24 cellular contexts compared by ENCODE assay signal in the genomic region with DNA sequence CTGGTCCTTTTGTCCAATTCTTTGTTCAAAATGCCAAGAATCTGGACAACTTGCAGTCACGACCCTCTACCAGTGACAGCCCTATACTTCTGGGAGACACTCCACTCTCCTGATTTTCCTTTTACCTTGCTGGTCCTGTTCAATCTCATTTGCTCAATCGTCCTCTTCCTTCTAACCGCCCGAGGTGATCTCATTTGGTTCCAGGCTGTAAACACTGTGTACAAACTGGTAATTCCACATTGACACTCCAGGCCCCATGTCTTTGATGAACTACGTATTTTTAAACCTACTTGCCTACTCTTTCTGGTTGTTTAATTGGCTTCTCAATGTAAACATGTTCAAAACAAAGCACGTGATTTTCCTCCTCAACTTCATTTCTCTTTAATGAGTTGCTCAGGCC. TPM values are rescaled to one million over a fixed set of nuclear protein-coding genes. Genes with fewer than 3 reads are reported as not detected.
DNase-seq lines count a peak whose midpoint lies in the region; ATAC-seq, FAIRE-seq and TF ChIP-seq lines count a peak whose summit lies in the region.
"Had no signal": no experiment of that assay in that cellular context is flagged by ENCODE, and none has a peak within 500 bp of the region (broad histone marks: within the 10 kb centered on the region; RNA-seq: fewer than 3 reads in every experiment).

No MANE protein-coding gene starts in this region.

- H3K79me2 ChIP-seq in HepG2 (ENCODE audit: insufficient read depth, low read length) (no peaks in the 10 kb centered on the region), K562 (ENCODE audit: control insufficient read depth, insufficient read depth, low read length) (no peaks in the 10 kb centered on the region), OCI-LY7 (ENCODE audit: insufficient read depth, low read depth, low read length) (no peaks in the 10 kb centered on the region)

- in situ Hi-C loops in HepG2 (cut with HindIII; ENCODE audit: extremely low pct_ligation_motif_present, low pct_unique_long_range_greater_than_20kb): no loop called here
- in situ Hi-C loops in K562 (cut with MboI): no loop called here

- no peaks in the 10 kb centered on the region for H3K36me3 ChIP-seq in HepG2 (replicated peaks in 1 of 2; ENCODE audit: control insufficient read depth in 1 of 2, insufficient read depth in 2 of 2, low read length in 2 of 2)
- H3K36me3 ChIP-seq in right lobe of liver: no peaks in the 10 kb centered on the region
- H3K36me3 ChIP-seq in K562 (ENCODE audit: control insufficient read depth, insufficient read depth, low read length): no peaks in the 10 kb centered on the region
- no peaks in the 10 kb centered on the region for H3K36me3 ChIP-seq in OCI-LY7 (ENCODE audit: insufficient read depth, low read length)
- H3K36me3 ChIP-seq: MG63, Peyer's patch, SJSA1 had no signal

- 36% methylated on average over 6 of the region's 6 CpGs for WGBS in HepG2 (ENCODE audit: low lambda C conversion rate)
- 71% methylated on average over 6 of the region's 6 CpGs for WGBS in right lobe of liver (ENCODE audit: insufficient coverage, low coverage, low lambda C conversion rate, missing lambda C conversion rate)
- 1% methylated on average over 6 of the region's 6 CpGs for WGBS in K562 (ENCODE audit: insufficient coverage, low coverage, missing lambda C conversion rate)

- no peaks in the 10 kb centered on the region; a peak in 1 of 5 replicates for H3K27me3 ChIP-seq in HepG2 (ENCODE audit: control insufficient read depth in 1 of 2, insufficient read depth in 2 of 2, low read length in 2 of 2)
- H3K27me3 ChIP-seq in right lobe of liver: no peaks in the 10 kb centered on the region
- no peaks in the 10 kb centered on the region for H3K27me3 ChIP-seq in K562 (ENCODE audit: control insufficient read depth in 2 of 2, insufficient read depth in 2 of 2, low read length in 2 of 2)
- H3K27me3 ChIP-seq: MG63, Peyer's patch, SJSA1 had no signal

- H3K4me2 ChIP-seq in HepG2 (ENCODE audit: low read depth, low read length): 0 out of 2 replicates have a peak overlapping the region, but pooled peaks have one; percentile 11
- H3K4me2 ChIP-seq in K562 (ENCODE audit: insufficient read depth, low read length): peak overlapping the region; percentile 41
- no peak overlapping the region for H3K4me2 ChIP-seq in OCI-LY7 (ENCODE audit: low read length)

- CTCF ChIA-PET in HepG2 (lab: Yijun Ruan, JAX; ENCODE audit: low intra/inter-chr PET ratio, low total read pairs): no interaction called here
- CTCF ChIA-PET in K562 (lab: Yijun Ruan, JAX; ENCODE audit: low intra/inter-chr PET ratio): no interaction called here
- CTCF ChIA-PET in OCI-LY7 (lab: Charles Lee; ENCODE audit: unreplicated experiment): no interaction called here

- no peak for TF ChIP-seq EP300 in HepG2 (IDR thresholded peaks at IDR 0.05; ENCODE audit: low read depth in 2 of 2, low read length in 2 of 2)
- TF ChIP-seq EP300 in HepG2 (CRISPR knock-in tag; IDR thresholded peaks at IDR 0.05; ENCODE audit: borderline replicate concordance): no peak
- no peak for TF ChIP-seq EP300 in K562 (IDR thresholded peaks at IDR 0.05; ENCODE audit: low read length)

- no peak overlapping the region for H3K9ac ChIP-seq in HepG2 (ENCODE audit: insufficient read depth, low read depth, low read length)
- H3K9ac ChIP-seq in K562 (ENCODE audit: insufficient read depth in 1 of 2, low read depth in 2 of 2, low read length in 2 of 2): no peak overlapping the region
- H3K9ac ChIP-seq: GM23248 had no signal

- H3K4me1 ChIP-seq in HepG2 (ENCODE audit: insufficient read depth, low read length): 0 out of 2 replicates have a peak, but pooled peaks cover 7% of the 10 kb centered on the region
- H3K4me1 ChIP-seq in right lobe of liver: no peaks in the 10 kb centered on the region
- no peaks in the 10 kb centered on the region for H3K4me1 ChIP-seq in K562 (replicated peaks in 1 of 2; ENCODE audit: control insufficient read depth in 2 of 2, insufficient read depth in 2 of 2, low read length in 2 of 2)
- no peaks in the 10 kb centered on the region for H3K4me1 ChIP-seq in OCI-LY7 (ENCODE audit: insufficient read depth, low read length, poor library complexity, severe bottlenecking)
- H3K4me1 ChIP-seq: Peyer's patch had no signal

- POLR2A ChIA-PET in HepG2 (lab: Yijun Ruan, JAX): no interaction called here
- POLR2A ChIA-PET in K562 (lab: Yijun Ruan, JAX): interaction anchor here (0.6 kb wide), 1 partner anchor 1230 kb away, joined by 3 read pairs; no protein-coding TSS in a partner anchor
- POLR2A ChIA-PET in OCI-LY7 (lab: Charles Lee): no interaction called here

- H3K27ac ChIP-seq in HepG2 (ENCODE audit: extremely low read length, insufficient read depth, low read length) (no peak overlapping the region), right lobe of liver (no peak overlapping the region), K562 (ENCODE audit: extremely low read depth, low read depth, low read length) (no peak overlapping the region), OCI-LY7 (ENCODE audit: low read depth, low read length, poor library complexity, severe bottlenecking) (no peak overlapping the region)
- H3K27ac ChIP-seq: GM23248, Peyer's patch, SJSA1 had no signal

- H3K9me2 ChIP-seq in OCI-LY7 (ENCODE audit: insufficient read depth, low read length): no peaks in the 10 kb centered on the region

- TF ChIP-seq POLR2A in HepG2 (IDR thresholded peaks at IDR 0.05; ENCODE audit: insufficient read depth in 1 of 2, low read depth in 2 of 2, low read length in 2 of 2): no peak
- TF ChIP-seq POLR2A in right lobe of liver (IDR thresholded peaks at IDR 0.05): no peak
- TF ChIP-seq POLR2A in K562 (conservative IDR thresholded peaks at IDR 0.05): no peak

- FAIRE-seq in HepG2 (lab: Jason Lieb, UNC): no peak
- FAIRE-seq in K562 (lab: Jason Lieb, UNC): no peak
- FAIRE-seq: A204.1, GM12878 had no signal

- TF ChIP-seq RAD21 in HepG2 (CRISPR knock-in tag; IDR thresholded peaks at IDR 0.05) (no peak), K562 (CRISPR knock-in tag; conservative IDR thresholded peaks at IDR 0.05 in 1 of 2, IDR thresholded peaks at IDR 0.05 in 1 of 2) (no peak)

- H3K9me3 ChIP-seq in HepG2 (ENCODE audit: low read length): no peaks in the 10 kb centered on the region
- no peaks in the 10 kb centered on the region for H3K9me3 ChIP-seq in right lobe of liver
- no peaks in the 10 kb centered on the region for H3K9me3 ChIP-seq in K562 (replicated peaks; ENCODE audit: control insufficient read depth, insufficient read depth, low read depth, low read length)
- H3K9me3 ChIP-seq in OCI-LY7 (ENCODE audit: low read length): no peaks in the 10 kb centered on the region
- H3K9me3 ChIP-seq: MG63, Peyer's patch, SJSA1 had no signal

- TF ChIP-seq CTCF in HepG2 (CRISPR knock-in tag; IDR thresholded peaks at IDR 0.05) (no peak), right lobe of liver (IDR thresholded peaks at IDR 0.05) (no peak), K562 (IDR thresholded peaks at IDR 0.05 in 2 of 3, conservative IDR thresholded peaks at IDR 0.05 in 1 of 3; ENCODE audit: insufficient read depth in 2 of 3, low read depth in 1 of 3, low read length in 3 of 3) (no peak), OCI-LY7 (conservative IDR thresholded peaks at IDR 0.05; ENCODE audit: low read length) (no peak)

- ATAC-seq in HepG2 (no peak), right lobe of liver (no peak), K562 (no peak), GM21576 (IDR thresholded peaks at IDR 0.05; ENCODE audit: unreplicated experiment) (no peak), HG02798 (IDR thresholded peaks at IDR 0.05; ENCODE audit: poor library complexity, unreplicated experiment) (no peak)
- ATAC-seq: GM12878 had no signal

- DNase-seq in HepG2 (ENCODE audit: low spot score) (no peak), right lobe of liver (no peak), K562 (ENCODE audit: extremely low read depth in 1 of 4, low spot score in 3 of 4) (no peak), islet precursor cell (peak; percentile 60), NCI-H1436 treated with DMSO at 0.1 percent for 48 hours (lab: John Stamatoyannopoulos, UW) (no peak), OCI-LY7 (ENCODE audit: low spot score) (no peak)
- DNase-seq: CD4-positive, alpha-beta T cell; COR-L47; DMS79; GM23248; HCEC 1CT; MG63; NCI-H187 treated with DMSO at 0.1 percent for 48 hours; NCI-H2227 treated with DMSO at 0.1 percent for 48 hours; NCI-H510A; NCI-H748 treated with DMSO at 0.1 percent for 48 hours; Peyer's patch had no signal

- H3K4me3 ChIP-seq in HepG2 (replicated peaks in 1 of 3; ENCODE audit: insufficient read depth in 1 of 3, low read depth in 2 of 3, low read length in 3 of 3) (no peak overlapping the region), right lobe of liver (no peak overlapping the region), K562 (no peak overlapping the region), OCI-LY7 (ENCODE audit: low read depth, low read length, poor library complexity, severe bottlenecking) (no peak overlapping the region)
- H3K4me3 ChIP-seq: GM12878, GM23248, MG63, Peyer's patch, SJSA1 had no signal

- H3K9me1 ChIP-seq in K562 (ENCODE audit: control insufficient read depth, insufficient read depth, low read length): no peaks in the 10 kb centered on the region

- H4K20me1 ChIP-seq in HepG2 (ENCODE audit: insufficient read depth, low read length) (no peaks in the 10 kb centered on the region), K562 (replicated peaks; ENCODE audit: control insufficient read depth, insufficient read depth, low read length) (no peaks in the 10 kb centered on the region), OCI-LY7 (ENCODE audit: insufficient read depth, low read length) (no peaks in the 10 kb centered on the region)

- intact Hi-C loops in HepG2 (cut with micrococcal nuclease; ENCODE audit: unreplicated experiment) (no loop called here), right lobe of liver (cut with DNase I) (no loop called here), K562 (cut with micrococcal nuclease) (no loop called here), OCI-LY7 (cut with micrococcal nuclease; ENCODE audit: unreplicated experiment) (no loop called here)

- no TSS peak for BruUV-seq in HepG2 (replicated peaks; lab: Mats Ljungman, UMichigan)
- BruUV-seq in K562 (replicated peaks; lab: Mats Ljungman, UMichigan): no TSS peak
- BruUV-seq in OCI-LY7 (replicated peaks; lab: Mats Ljungman, UMichigan): no TSS peak

- H2AFZ ChIP-seq in HepG2 (ENCODE audit: low read length): no peak overlapping the region
- H2AFZ ChIP-seq in K562 (ENCODE audit: low read depth, low read length): peak overlapping the region; percentile 51; the same call in 1 of the 2 replicates
- H2AFZ ChIP-seq in OCI-LY7 (ENCODE audit: low read length): no peak overlapping the region
- H2AFZ ChIP-seq: GM23248 had no signal

RNA-seq across cellular contexts. Expression of a gene that starts 23.7 kb away (rescaled TPM):
- total RNA-seq in HepG2 (2016; rRNA removed; fragmentation: Illumina TruSeq; extraction: Trizol) (not detected in 2 replicates), right lobe of liver (not detected), K562 (2014; rRNA removed) (not detected in 2 replicates), K562 (2014; rRNA removed; fragmentation: Illumina TruSeq; extraction: Trizol) (not detected in 2 replicates), K562 (2015; rRNA removed; fragmentation: Illumina TruSeq; extraction: Trizol) (not detected in 2 replicates), K562 (2021) (not detected in 2 replicates), OCI-LY7 (2022) (not detected in 2 replicates)
- not detected in 2 replicates for total RNA-seq in HepG2 (2016; cell fraction: cytosol; rRNA removed; fragmentation: Illumina TruSeq; extraction: Trizol; ENCODE audit: low read depth)
- not detected in 2 replicates for total RNA-seq in HepG2 (2016; cell fraction: insoluble cytoplasmic fraction; rRNA removed; fragmentation: Illumina TruSeq; extraction: Trizol)
- not detected in 2 replicates for total RNA-seq in HepG2 (2016; cell fraction: membrane; rRNA removed; fragmentation: Illumina TruSeq; extraction: Trizol)
- total RNA-seq in HepG2 (2016; cell fraction: nucleus; rRNA removed; fragmentation: Illumina TruSeq; extraction: Trizol): not detected in 2 replicates
- polyA plus RNA-seq in HepG2 (2011; rRNA removed) (not detected in 2 replicates), K562 (2011; rRNA removed) (not detected in 2 replicates), K562 (2014; fragmentation: Illumina TruSeq; extraction: Trizol) (not detected in 2 replicates), K562 (2014; fragmentation: Nextera tagmentation; extraction: Ambion mirVana) (not detected), K562 (2014; rRNA removed) (not detected in 2 replicates)
- not detected in 2 replicates for polyA plus RNA-seq in HepG2 (2011; cell fraction: cytosol; rRNA removed)
- polyA plus RNA-seq in HepG2 (2011; cell fraction: nucleus; rRNA removed): not detected in 2 replicates
- not detected in 2 replicates for polyA plus RNA-seq in HepG2 (2012)
- not detected in 2 replicates for polyA plus RNA-seq in HepG2 (2016; cell fraction: cytosol; fragmentation: Illumina TruSeq; extraction: Trizol; ENCODE audit: low read depth)
- polyA plus RNA-seq in HepG2 (2016; cell fraction: insoluble cytoplasmic fraction; fragmentation: Illumina TruSeq; extraction: Trizol; ENCODE audit: low read depth): not detected in 2 replicates
- polyA plus RNA-seq in HepG2 (2016; cell fraction: membrane; fragmentation: Illumina TruSeq; extraction: Trizol; ENCODE audit: low read depth): not detected in 2 replicates
- polyA plus RNA-seq in HepG2 (2016; cell fraction: nucleus; fragmentation: Illumina TruSeq; extraction: Trizol; ENCODE audit: insufficient read depth, low read depth): not detected in 2 replicates
- not detected in 2 replicates for polyA minus RNA-seq in HepG2 (2011; rRNA and poly(A)+ RNA removed; ENCODE audit: low replicate concordance)
- not detected in 2 replicates for polyA minus RNA-seq in HepG2 (2011; cell fraction: cytosol; rRNA and poly(A)+ RNA removed)
- polyA minus RNA-seq in HepG2 (2011; cell fraction: nucleus; rRNA and poly(A)+ RNA removed): not detected in 2 replicates
- total RNA-seq in K562 (2011; cell fraction: chromatin; rRNA removed; ENCODE audit: low replicate concordance): not detected in 2 replicates
- not detected in 2 replicates for total RNA-seq in K562 (2011; cell fraction: nucleolus; rRNA removed)
- total RNA-seq in K562 (2011; cell fraction: nucleoplasm; rRNA removed): not detected in 2 replicates
- not detected in 2 replicates for polyA plus RNA-seq in K562 (2011; cell fraction: cytosol; rRNA removed)
- not detected in 2 replicates for polyA plus RNA-seq in K562 (2011; cell fraction: nucleus; rRNA removed)
- polyA plus RNA-seq in K562 (2012): 0.07 TPM in 1 of 2 replicates, not detected in the other
- polyA minus RNA-seq in K562 (2011; rRNA and poly(A)+ RNA removed): not detected in 2 replicates
- not detected in 2 replicates for polyA minus RNA-seq in K562 (2011; cell fraction: cytosol; rRNA and poly(A)+ RNA removed)
- polyA minus RNA-seq in K562 (2011; cell fraction: nucleus; rRNA and poly(A)+ RNA removed): not detected in 2 replicates
- not detected in 2 replicates for total RNA-seq in OCI-LY7 (2014; rRNA removed; shearing (Covaris generic))
- total RNA-seq: CD4-positive, alpha-beta T cell; GM12878; GM23248; Peyer's patch; SJSA1 had no signal
- polyA plus RNA-seq: BJ, GM23248, IgD-negative memory B cell had no signal
